1 cellular context compared by ENCODE assay signal in genomic region chr1:2190491-2190976, GRCh38.
TF ChIP-seq lines count a peak whose summit lies in the region.

No MANE protein-coding gene starts in this region.

TF ChIP-seq in SK-N-SH, 30 proteins besides CTCF, POLR2A, EP300 and RAD21 (continued from another document):
- TF ChIP-seq NRF1 (IDR thresholded peaks at IDR 0.05; ENCODE audit: low read depth, low read length) (no peak), MXI1 (IDR thresholded peaks at IDR 0.05; ENCODE audit: low read depth, low read length) (no peak), PBX3 (IDR thresholded peaks at IDR 0.05) (no peak)
